In the genomic region with DNA sequence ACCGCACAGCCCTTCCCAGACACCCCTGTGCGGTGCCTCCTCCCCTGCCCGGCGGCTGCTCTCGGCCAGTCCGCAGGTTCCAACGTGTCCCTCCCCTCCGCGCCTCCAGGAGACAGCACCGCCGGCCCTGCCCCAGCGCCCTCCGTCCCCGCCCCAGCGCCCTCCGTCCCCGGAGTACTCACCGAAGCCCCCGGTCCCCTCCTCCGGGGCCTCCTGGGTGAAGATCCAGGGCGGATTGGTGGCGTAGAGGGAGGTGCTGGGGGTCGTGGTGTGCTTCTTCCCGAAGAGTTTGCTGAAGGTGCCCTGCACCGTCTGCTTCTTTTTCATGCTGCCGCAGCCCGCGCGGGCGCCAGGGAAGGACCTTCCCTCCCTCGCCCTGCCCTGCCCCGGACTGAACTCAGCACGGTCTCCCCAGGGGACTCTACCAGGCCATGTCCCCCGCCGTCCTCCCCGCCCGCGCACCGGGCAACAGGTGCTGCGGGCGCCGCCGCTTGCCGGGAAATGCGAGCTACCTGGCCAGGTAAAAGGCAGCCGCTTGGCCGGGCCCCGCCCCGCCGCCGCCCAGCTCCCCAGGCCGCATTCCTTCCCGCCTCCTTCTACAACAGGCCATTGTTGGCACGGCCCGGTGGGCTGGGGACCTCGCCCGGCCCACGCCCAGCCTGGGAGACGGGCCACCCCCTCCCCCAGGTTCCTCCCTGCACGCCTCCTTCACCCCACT, we compare ENCODE assay signal across 8 cellular contexts. TPM values are rescaled to one million over a fixed set of nuclear protein-coding genes. Genes with fewer than 3 reads are reported as not detected.
A peak's percentile ranks its signal among the peaks of the same experiment; 100 is the strongest.
DNase-seq lines count a peak whose midpoint lies in the region; ATAC-seq, FAIRE-seq and TF ChIP-seq lines count a peak whose summit lies in the region.

A gene with protein sequence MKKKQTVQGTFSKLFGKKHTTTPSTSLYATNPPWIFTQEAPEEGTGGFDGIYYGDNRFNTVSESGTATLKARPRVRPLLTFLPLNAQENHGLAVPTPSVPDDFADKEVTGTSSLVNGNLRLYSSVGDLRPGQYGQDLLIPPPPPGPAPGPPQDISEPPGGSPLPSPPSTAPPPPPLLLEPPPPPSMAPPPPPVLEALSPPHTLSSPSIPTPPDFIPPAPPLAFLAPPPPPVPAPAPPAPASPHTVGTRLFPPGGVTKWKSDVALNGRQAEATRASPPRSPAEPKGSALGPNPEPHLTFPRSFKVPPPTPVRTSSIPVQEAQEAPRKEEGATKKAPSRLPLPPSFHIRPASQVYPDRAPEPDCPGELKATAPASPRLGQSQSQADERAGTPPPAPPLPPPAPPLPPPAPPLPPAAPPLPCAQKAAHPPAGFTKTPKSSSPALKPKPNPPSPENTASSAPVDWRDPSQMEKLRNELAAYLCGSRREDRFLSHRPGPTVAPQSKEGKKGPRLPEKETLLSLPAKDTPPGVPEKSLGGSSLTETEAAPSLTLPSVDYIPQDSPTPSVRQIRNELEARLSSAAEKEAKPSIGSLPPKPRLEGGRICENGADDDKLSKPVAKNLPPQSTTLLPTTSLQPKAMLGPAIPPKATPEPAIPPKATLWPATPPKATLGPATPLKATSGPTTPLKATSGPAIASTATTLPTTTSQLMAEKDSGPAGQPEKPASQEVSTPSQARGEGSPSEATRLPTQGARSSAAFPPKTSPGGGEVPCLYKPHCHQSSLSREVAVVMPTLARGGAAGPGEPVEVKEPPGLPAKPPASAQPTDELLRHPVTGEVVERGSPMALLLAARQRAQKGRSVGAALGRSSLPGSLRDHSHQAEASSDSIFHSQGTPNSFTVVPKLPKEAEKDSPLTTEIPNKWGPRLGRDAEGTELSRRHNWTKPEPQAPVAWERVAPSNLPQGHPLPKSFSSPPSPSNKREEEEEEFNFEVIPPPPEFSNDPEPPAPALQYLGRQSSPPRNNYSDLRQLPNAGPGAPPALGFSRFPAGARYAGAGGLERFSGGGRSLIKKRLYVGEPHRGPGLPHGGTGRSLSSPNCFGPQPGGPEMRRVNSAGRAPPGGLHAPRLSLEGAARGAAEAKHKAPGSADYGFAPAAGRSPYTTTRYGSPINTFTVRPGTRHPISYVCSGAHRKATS (minus strand): TSS at position 503 of the 718 bp plus-strand sequence. CDS start 176 bp downstream, at position 327.

- H3K27me3 ChIP-seq in endodermal cell (ENCODE audit: control insufficient read depth, insufficient read depth, low read length, poor library complexity, severe bottlenecking) (no peaks in the 10 kb centered on the region), muscle layer of colon (ENCODE audit: control insufficient read depth in 1 of 2, insufficient read depth in 2 of 2, low read length in 2 of 2) (peaks cover 11 to 32% of the 10 kb centered on the region in 2 donors)

- H3K4me1 Mint-ChIP-seq in endodermal cell: peaks cover 40% of the 10 kb centered on the region

- H3K36me3 Mint-ChIP-seq in endodermal cell (ENCODE audit: low read depth): peaks cover 3% of the 10 kb centered on the region

- no peaks in the 10 kb centered on the region for H3K36me3 ChIP-seq in endodermal cell (ENCODE audit: control insufficient read depth, insufficient read depth, low read length)
- H3K36me3 ChIP-seq in muscle layer of colon (ENCODE audit: insufficient read depth, low read length): no peaks in the 10 kb centered on the region

- peak within 1 kb of the TSS; percentile 52 for H3K27ac Mint-ChIP-seq in endodermal cell

- no peak within 1 kb of the TSS for H3K27ac ChIP-seq in endodermal cell (ENCODE audit: low read depth, low read length)
- H3K27ac ChIP-seq in muscle layer of colon (ENCODE audit: low read depth, low read length): no peak within 1 kb of the TSS

- H3K4me3 Mint-ChIP-seq in endodermal cell: peak within 1 kb of the TSS; percentile 71

- ATAC-seq in HG03565 (IDR thresholded peaks at IDR 0.05; ENCODE audit: unreplicated experiment): no peak

- peaks cover 4% of the 10 kb centered on the region for H3K27me3 Mint-ChIP-seq in endodermal cell (ENCODE audit: insufficient read depth)

- peaks cover 6% of the 10 kb centered on the region for H3K9me3 ChIP-seq in endodermal cell (ENCODE audit: control insufficient read depth, low read length)
- no peaks in the 10 kb centered on the region for H3K9me3 ChIP-seq in muscle layer of colon (ENCODE audit: low read length)

- H3K4me3 ChIP-seq in endodermal cell (ENCODE audit: low read length): peak within 1 kb of the TSS; percentile 83
- H3K4me3 ChIP-seq in muscle layer of colon (ENCODE audit: low read depth in 1 of 2, low read length in 2 of 2): peak within 1 kb of the TSS; percentile 30 to 32

- TF ChIP-seq CTCF in endodermal cell (conservative IDR thresholded peaks at IDR 0.05): peak; percentile 33
- TF ChIP-seq CTCF in D721Med (IDR thresholded peaks at IDR 0.05; ENCODE audit: insufficient read depth, missing control alignments): no peak

- peaks cover 19% of the 10 kb centered on the region for H3K4me1 ChIP-seq in endodermal cell (ENCODE audit: control insufficient read depth, insufficient read depth, low read length)
- H3K4me1 ChIP-seq in muscle layer of colon (ENCODE audit: insufficient read depth, low read length): peaks cover 7% of the 10 kb centered on the region

- H3K9me3 Mint-ChIP-seq in endodermal cell: no peaks in the 10 kb centered on the region

- H3K9ac ChIP-seq in endodermal cell (ENCODE audit: extremely low read depth, low read length, poor library complexity, severe bottlenecking) (peak within 1 kb of the TSS; percentile 59), muscle layer of colon (ENCODE audit: low read length) (no peak within 1 kb of the TSS)

- DNase-seq in ELF-1 (ENCODE audit: low read depth, low spot score) (peak; percentile 81), NCI-H69 (lab: John Stamatoyannopoulos, UW) (peak; percentile 81), endodermal cell (peak; percentile 92), D721Med (ENCODE audit: insufficient read length, low spot score) (no peak)
- DNase-seq in stimulated activated CD4-positive, alpha-beta T cell treated with anti-CD3 and anti-CD28 coated beads, Interleukin-12 subunit alpha, Interleukin-12 subunit beta, amount 100 ng/mL, for 4 hours: no peak
- no peak for DNase-seq in effector CD8-positive, alpha-beta T cell (lab: John Stamatoyannopoulos, UW)

- 1 to 3% methylated on average over 12 to 60 of the region's 60 CpGs for WGBS in endodermal cell (ENCODE audit: insufficient coverage in 1 of 2, insufficient read length in 1 of 2), 2 experiments

- FAIRE-seq in D721Med (lab: Jason Lieb, UNC): no peak

RNA-seq across cellular contexts. Expression of the gene that starts here (rescaled TPM):
- 10 to 100 TPM; 23.4 to 24.4 TPM for total RNA-seq in endodermal cell
- polyA plus RNA-seq in endodermal cell (2013, experiment 1 of 2): 3.0 TPM
- 2.0 TPM for polyA plus RNA-seq in endodermal cell (2013, experiment 2 of 2)

Comparison
In these comparisons a context has a peak if more than half of its experiments do, and no peak if none do; other contexts are left out.
1. DNase-seq: peak in ELF-1 (single experiment), NCI-H69 (single experiment) and endodermal cell (single experiment); none in stimulated activated CD4-positive, alpha-beta T cell treated with anti-CD3 and anti-CD28 coated beads, Interleukin-12 subunit alpha, Interleukin-12 subunit beta, amount 100 ng/mL, for 4 hours (single experiment), effector CD8-positive, alpha-beta T cell (single experiment) and D721Med (single experiment).